In the genomic region with DNA sequence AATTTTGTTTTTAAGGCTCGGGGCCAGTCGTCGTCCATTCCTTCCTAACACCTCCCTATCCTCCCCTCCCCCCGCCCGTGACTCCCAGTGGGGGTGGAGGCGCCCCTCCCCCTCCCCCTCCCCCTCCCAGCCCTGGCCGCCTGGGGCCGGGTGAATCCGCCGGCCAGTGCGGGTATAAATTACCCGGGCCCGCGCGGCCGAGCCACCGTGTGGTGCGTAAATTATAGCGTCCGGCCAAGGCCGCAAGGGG, we compare ENCODE assay signal across 8 cellular contexts. TPM values are rescaled to one million over a fixed set of nuclear protein-coding genes. Genes with fewer than 3 reads are reported as not detected.
A peak's percentile ranks its signal among the peaks of the same experiment; 100 is the strongest.
DNase-seq lines count a peak whose midpoint lies in the region; TF ChIP-seq lines count a peak whose summit lies in the region.

No MANE protein-coding gene starts in this region.

- H3K9me3 ChIP-seq in iPS-20b (ENCODE audit: insufficient read depth, low read depth, low read length): no peaks in the 10 kb centered on the region
- H3K9me3 ChIP-seq in testis: no peaks in the 10 kb centered on the region

- H3K4me3 ChIP-seq in iPS-20b (ENCODE audit: low read length): peak overlapping the region; percentile 66; the same call in 1 of the 2 replicates
- H3K4me3 ChIP-seq in testis: peak overlapping the region; percentile 53 to 68

- H3K36me3 Mint-ChIP-seq in T-helper 2 cell treated with Interferon-gamma antibody and Interleukin-4, amounts not matched to agents 5 μg/mL and 100 μg/mL, for 36 hours (ENCODE audit: low read depth): no peaks in the 10 kb centered on the region
- no peaks in the 10 kb centered on the region for H3K36me3 Mint-ChIP-seq in activated naive CD8-positive, alpha-beta T cell

- H3K4me1 ChIP-seq in iPS-20b (ENCODE audit: insufficient read depth, low read length) (peaks cover 33% of the 10 kb centered on the region), testis (peaks cover 77% of the 10 kb centered on the region)

- H3K9me3 Mint-ChIP-seq in T-helper 2 cell treated with Interferon-gamma antibody and Interleukin-4, amounts not matched to agents 5 μg/mL and 100 μg/mL, for 36 hours: no peaks in the 10 kb centered on the region
- H3K9me3 Mint-ChIP-seq in activated naive CD8-positive, alpha-beta T cell (ENCODE audit: low read depth): no peaks in the 10 kb centered on the region

- DNase-seq in T-helper 2 cell treated with Interferon-gamma antibody and Interleukin-4, amounts not matched to agents 5 μg/mL and 100 μg/mL, for 36 hours (ENCODE audit: low spot score): no peak
- DNase-seq in T-helper 2 cell (no peak), testis (no peak), C1 segment of cervical spinal cord (lab: John Stamatoyannopoulos, UW) (no peak), NCI-H748 treated with DMSO at 0.1 percent for 48 hours (lab: John Stamatoyannopoulos, UW) (no peak), NCI-H2081 (lab: John Stamatoyannopoulos, UW) (no peak)

- peaks cover 21% of the 10 kb centered on the region for H3K4me1 Mint-ChIP-seq in T-helper 2 cell treated with Interferon-gamma antibody and Interleukin-4, amounts not matched to agents 5 μg/mL and 100 μg/mL, for 36 hours (ENCODE audit: low read depth)
- peaks cover 41% of the 10 kb centered on the region for H3K4me1 Mint-ChIP-seq in activated naive CD8-positive, alpha-beta T cell (ENCODE audit: low read depth)

- H3K27me3 Mint-ChIP-seq in T-helper 2 cell treated with Interferon-gamma antibody and Interleukin-4, amounts not matched to agents 5 μg/mL and 100 μg/mL, for 36 hours (ENCODE audit: low read depth): no peaks in the 10 kb centered on the region
- H3K27me3 Mint-ChIP-seq in activated naive CD8-positive, alpha-beta T cell: no peaks in the 10 kb centered on the region

- no peak for TF ChIP-seq CTCF in testis (IDR thresholded peaks at IDR 0.05)

- H3K27me3 ChIP-seq in iPS-20b (ENCODE audit: insufficient read depth, low read length) (peaks cover 29% of the 10 kb centered on the region; the same call in 1 of the 2 replicates), testis (no peaks in the 10 kb centered on the region)

- intact Hi-C loops in testis (cut with DNase I; ENCODE audit: low total_unique reads): no loop called here

- H3K27ac Mint-ChIP-seq in T-helper 2 cell treated with Interferon-gamma antibody and Interleukin-4, amounts not matched to agents 5 μg/mL and 100 μg/mL, for 36 hours: peak overlapping the region; percentile 73
- no peak overlapping the region for H3K27ac Mint-ChIP-seq in activated naive CD8-positive, alpha-beta T cell

- no peak for TF ChIP-seq POLR2A in testis (IDR thresholded peaks at IDR 0.05)

- peak overlapping the region; percentile 63; the same call in 1 of the 2 replicates for H3K9ac ChIP-seq in iPS-20b (ENCODE audit: low read depth, low read length)

- H3K36me3 ChIP-seq in iPS-20b (ENCODE audit: insufficient read depth, low read depth, low read length) (no peaks in the 10 kb centered on the region), testis (ENCODE audit: low read depth, missing control alignments) (no peaks in the 10 kb centered on the region)

- 1 to 5% methylated on average over 3 to 21 of the region's 21 CpGs for WGBS in testis, 2 donors

- H3K27ac ChIP-seq in iPS-20b (ENCODE audit: low read length): peak overlapping the region; percentile 72
- H3K27ac ChIP-seq in testis: peak overlapping the region; percentile 32 to 80

- peak overlapping the region; percentile 75 for H3K4me3 Mint-ChIP-seq in T-helper 2 cell treated with Interferon-gamma antibody and Interleukin-4, amounts not matched to agents 5 μg/mL and 100 μg/mL, for 36 hours
- peak overlapping the region; percentile 84 for H3K4me3 Mint-ChIP-seq in activated naive CD8-positive, alpha-beta T cell

RNA-seq across cellular contexts. Expression of a gene that starts 2.0 kb away (rescaled TPM):
- total RNA-seq in testis: 100 to 1,000 TPM; 188 to 212 TPM
- polyA plus RNA-seq in testis (ENCODE audit: insufficient read depth, low read depth, low replicate concordance): 49.9 TPM
